Comparison of ENCODE assay signal across 13 cellular contexts in genomic region chr6:41271901-41272395, GRCh38. TPM values are rescaled to one million over a fixed set of nuclear protein-coding genes. Genes with fewer than 3 reads are reported as not detected.
DNase-seq lines count a peak whose midpoint lies in the region; ATAC-seq and TF ChIP-seq lines count a peak whose summit lies in the region.
"Had no signal": no experiment of that assay in that cellular context is flagged by ENCODE, and none has a peak within 500 bp of the region (broad histone marks: within the 10 kb centered on the region; RNA-seq: fewer than 3 reads in every experiment).

No MANE protein-coding gene starts in this region.

- no peak for TF ChIP-seq CTCF in foreskin fibroblast (IDR thresholded peaks at IDR 0.05; ENCODE audit: low read depth, low read length)

- intact Hi-C loops in left cardiac atrium (cut with DNase I), result no loop called here

- peak; percentile 66 for DNase-seq in CMK (ENCODE audit: low read depth)
- DNase-seq in SIG-M5 (lab: John Stamatoyannopoulos, UW), result peak; percentile 22
- peak; percentile 47 for DNase-seq in left cardiac atrium
- peak; percentile 32 for DNase-seq in pons (ENCODE audit: low spot score)
- DNase-seq in DMS153 (lab: John Stamatoyannopoulos, UW), result no peak
- no peak for DNase-seq in foreskin fibroblast
- no peak for DNase-seq in NCI-H2029 (lab: John Stamatoyannopoulos, UW)
- no peak for DNase-seq in NCI-H82 (lab: John Stamatoyannopoulos, UW)
- DNase-seq: Caco-2, endodermal cell, hippocampal formation, NCI-H187 had no signal

- no peak overlapping the region for H3K4me3 ChIP-seq in foreskin fibroblast (ENCODE audit: low read depth in 1 of 2, low read length in 2 of 2)

- ATAC-seq in left cardiac atrium, result peak; percentile 34 to 77

RNA-seq across cellular contexts. Expression of gene TREM1, which starts 14.5 kb away (rescaled TPM):
- total RNA-seq in left cardiac atrium, result 1 to 10 TPM; 1.7 to 3.0 TPM
- total RNA-seq: Caco-2, endodermal cell had no signal

RNA-seq across cellular contexts. Expression of gene TREML4, which starts 43.8 kb away (rescaled TPM):
- not detected for total RNA-seq in left cardiac atrium
- total RNA-seq: Caco-2, endodermal cell, OCI-LY7 had no signal

Comparison
In these comparisons a context has a peak if more than half of its experiments do, and no peak if none do; other contexts are left out.
1. DNase-seq: peak in CMK (single experiment), SIG-M5 (single experiment), left cardiac atrium (single experiment) and pons (single experiment); none in DMS153 (single experiment), foreskin fibroblast (0 of 2), NCI-H2029 (single experiment) and NCI-H82 (single experiment).